Comparison of ENCODE assay signal across 8 cellular contexts in genomic region chr17:58005728-58006562, GRCh38. TPM values are rescaled to one million over a fixed set of nuclear protein-coding genes. Genes with fewer than 3 reads are reported as not detected.
A peak's percentile ranks its signal among the peaks of the same experiment; 100 is the strongest.
DNase-seq lines count a peak whose midpoint lies in the region; ATAC-seq and TF ChIP-seq lines count a peak whose summit lies in the region.

No MANE protein-coding gene starts in this region.

- WGBS in adrenal gland, 4 donors: 3 to 4% (median 4%) methylated on average over 23 to 36 of the region's 36 CpGs
- 3 to 4% methylated on average over 36 of the region's 36 CpGs for WGBS in lower leg skin, 2 donors
- WGBS in transverse colon (ENCODE audit: low coverage in 1 of 2), 2 donors: 0 to 2% methylated on average over 6 to 29 of the region's 36 CpGs

- no peaks in the 10 kb centered on the region for H3K9me3 ChIP-seq in adrenal gland (replicated peaks in 1 of 3)
- H3K9me3 ChIP-seq in transverse colon: no peaks in the 10 kb centered on the region

- H3K27me3 ChIP-seq in adrenal gland: no peaks in the 10 kb centered on the region
- H3K27me3 ChIP-seq in transverse colon: no peaks in the 10 kb centered on the region

- no peak for TF ChIP-seq CTCF in adrenal gland (IDR thresholded peaks at IDR 0.05)
- no peak for TF ChIP-seq CTCF in lower leg skin (IDR thresholded peaks at IDR 0.05)
- no peak for TF ChIP-seq CTCF in transverse colon (IDR thresholded peaks at IDR 0.05)

- in situ Hi-C loops in transverse colon (cut with MboI; ENCODE audit: low pct_ligation_motif_present in 1 of 4, low pct_unique_long_range_greater_than_20kb in 1 of 4, low sequenced_read_pairs in 3 of 4): no loop called here
- in situ Hi-C loops in ACHN (cut with HindIII; ENCODE audit: low pct_ligation_motif_present, low pct_unique_long_range_greater_than_20kb, low sequenced_read_pairs): no loop called here

- TF ChIP-seq POLR2A in adrenal gland (IDR thresholded peaks at IDR 0.05) (no peak), lower leg skin (IDR thresholded peaks at IDR 0.05) (no peak), transverse colon (IDR thresholded peaks at IDR 0.05) (no peak)

- intact Hi-C loops in adrenal gland (cut with DNase I) (loop anchor here (5.0 to 10.0 kb wide), 3 partner anchors 76 to 109 kb away; partner anchors contain the start of gene DYNLL2 (in 1 of the 2)), lower leg skin (cut with DNase I; ENCODE audit: low total_unique reads) (no loop called here), transverse colon (cut with DNase I; ENCODE audit: low total_unique reads) (loop anchor here (5.0 to 10.0 kb wide), 2 partner anchors 76 to 109 kb away; partner anchors contain the start of gene DYNLL2), left colon (cut with DNase I, micrococcal nuclease) (no loop called here)

- peaks cover 12 to 59% of the 10 kb centered on the region in 2 donors for H3K4me1 ChIP-seq in adrenal gland (replicated peaks in 1 of 2)
- H3K4me1 ChIP-seq in transverse colon: peaks cover 19 to 53% (median 38%) of the 10 kb centered on the region in 4 donors

- H3K27ac ChIP-seq in adrenal gland: peak overlapping the region; percentile 89 to 99 (median 98)
- H3K27ac ChIP-seq in transverse colon: peak overlapping the region; percentile 96 to 98 (median 96)

- H3K4me3 ChIP-seq in adrenal gland (peak overlapping the region; percentile 30 to 90 (median 83)), lower leg skin (ENCODE audit: low read depth, poor library complexity, severe bottlenecking) (peak overlapping the region; percentile 79), transverse colon (peak overlapping the region; percentile 63 to 82 (median 74))

- no peak for ATAC-seq in left colon

- TF ChIP-seq EP300 in transverse colon (IDR thresholded peaks at IDR 0.05; ENCODE audit: low read depth): no peak

- H3K36me3 ChIP-seq in adrenal gland (replicated peaks in 1 of 2): peaks cover 0 to 40% of the 10 kb centered on the region in 2 donors
- H3K36me3 ChIP-seq in transverse colon: peaks cover 0 to 34% (median 13%) of the 10 kb centered on the region in 4 donors

- peak; percentile 38 for DNase-seq in activated effector memory CD4-positive, alpha-beta T cell treated with Interleukin-2 at 50 U/mL for 16 hours
- no peak for DNase-seq in activated effector memory CD4-positive, alpha-beta T cell treated with anti-CD3 and anti-CD28 coated beads, Interleukin-2, amount 50 U/mL, for 16 hours
- DNase-seq in adrenal gland: no peak
- no peak for DNase-seq in lower leg skin (ENCODE audit: low spot score in 2 of 2)
- DNase-seq in transverse colon: no peak
- no peak for DNase-seq in left colon
- DNase-seq in NCI-H345 treated with DMSO at 0.1 percent for 48 hours (lab: John Stamatoyannopoulos, UW; ENCODE audit: unreplicated experiment): no peak
- no peak for DNase-seq in ACHN

RNA-seq across cellular contexts. Expression of gene SRSF1, which starts 1.1 kb away (rescaled TPM):
- total RNA-seq in adrenal gland (100 to 1,000 TPM; 131 to 236 (median 186) TPM), lower leg skin (100 to 1,000 TPM in 2 of 4 donors, 10 to 100 TPM in 2; 82.3 to 128 (median 104) TPM), transverse colon (100 to 1,000 TPM; 122 to 174 (median 143) TPM), left colon (100 to 1,000 TPM; 148 to 159 TPM)
- polyA plus RNA-seq in adrenal gland: 100 to 1,000 TPM; 105 to 276 (median 137) TPM

RNA-seq across cellular contexts. Expression of gene VEZF1, which starts 17.9 kb away (rescaled TPM):
- total RNA-seq in adrenal gland: 100 to 1,000 TPM in 1 of 8 donors, 10 to 100 TPM in 7; 56.2 to 105 (median 74.1) TPM
- 10 to 100 TPM; 14.1 to 58.5 (median 23.1) TPM for polyA plus RNA-seq in adrenal gland
- total RNA-seq in lower leg skin: 10 to 100 TPM; 30.3 to 56.1 (median 46.6) TPM
- 10 to 100 TPM; 44.0 to 65.1 (median 50.1) TPM for total RNA-seq in transverse colon
- total RNA-seq in left colon: 10 to 100 TPM; 38.9 to 53.3 TPM

RNA-seq across cellular contexts. Expression of gene CUEDC1, which starts 50.7 kb away (rescaled TPM):
- 10 to 100 TPM; 23.9 to 47.3 (median 39.1) TPM for total RNA-seq in adrenal gland
- 10 to 100 TPM; 19.9 to 45.1 (median 40.1) TPM for polyA plus RNA-seq in adrenal gland
- 10 to 100 TPM in 3 of 4 donors, 1 to 10 TPM in 1; 7.5 to 14.3 (median 12.7) TPM for total RNA-seq in lower leg skin
- 10 to 100 TPM; 20.2 to 27.3 (median 24.6) TPM for total RNA-seq in transverse colon
- 10 to 100 TPM; 16.5 to 29.6 TPM for total RNA-seq in left colon

Comparison
In these comparisons a context has a peak if more than half of its experiments do, and no peak if none do; other contexts are left out.
1. intact Hi-C loops: an anchor here in adrenal gland (5.0 to 10.0 kb wide) and transverse colon (5.0 to 10.0 kb wide); none called in lower leg skin and left colon.